In the genomic region with DNA sequence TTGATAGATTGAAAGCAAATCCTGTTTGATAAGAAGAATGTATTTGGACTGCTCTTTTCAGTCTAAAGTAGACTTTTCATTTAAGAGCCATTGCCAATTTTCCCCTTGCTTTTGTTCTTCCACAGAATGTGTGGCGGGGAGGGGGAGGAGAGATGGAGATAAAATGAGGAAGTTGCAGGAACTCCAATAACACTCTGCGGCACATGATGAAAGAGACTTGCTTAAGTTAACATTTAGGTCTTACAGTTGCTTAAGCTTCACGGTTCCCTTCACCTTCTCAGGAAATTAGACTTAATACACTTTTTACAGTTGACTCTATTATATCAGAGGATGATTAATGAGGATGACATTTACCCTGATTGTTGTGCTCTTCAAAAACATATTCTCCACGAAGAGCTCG, we compare ENCODE assay signal across 1 cellular context.
A peak's percentile ranks its signal among the peaks of the same experiment; 100 is the strongest.
TF ChIP-seq lines count a peak whose summit lies in the region.

No MANE protein-coding gene starts in this region.

TF ChIP-seq in K562, 482 proteins besides CTCF, POLR2A, EP300 and RAD21:
- TF ChIP-seq MEIS2 (IDR thresholded peaks at IDR 0.05; ENCODE audit: partially characterized antibody) (peak; percentile 16), PHF21A (IDR thresholded peaks at IDR 0.05; ENCODE audit: borderline replicate concordance, low read depth) (no peak), CEBPG (CRISPR knock-in tag; IDR thresholded peaks at IDR 0.05) (no peak), CEBPG (tag; conservative IDR thresholded peaks at IDR 0.05 in 1 of 2, IDR thresholded peaks at IDR 0.05 in 1 of 2) (peak; percentile 55 to 62), L3MBTL2 (IDR thresholded peaks at IDR 0.05) (peak; percentile 42; the same call in 1 of the 2 replicates), PML (IDR thresholded peaks at IDR 0.05; ENCODE audit: low read length) (no peak), SPI1 (IDR thresholded peaks at IDR 0.05; ENCODE audit: borderline replicate concordance, low read depth, low read length) (peak; percentile 52), ZNF79 (CRISPR knock-in tag; IDR thresholded peaks at IDR 0.05; ENCODE audit: low read depth) (no peak), IRF2 (CRISPR knock-in tag; IDR thresholded peaks at IDR 0.05) (no peak), HMBOX1 (IDR thresholded peaks at IDR 0.05) (0 out of 2 replicates have a peak, but pooled peaks have one; percentile 14), ASH1L (IDR thresholded peaks at IDR 0.05; ENCODE audit: borderline replicate concordance, low read depth, partially characterized antibody) (no peak), ESRRA (IDR thresholded peaks at IDR 0.05; ENCODE audit: borderline replicate concordance, low read depth) (no peak), COPS2 (conservative IDR thresholded peaks at IDR 0.05) (no peak), CEBPB (tag; IDR thresholded peaks at IDR 0.05) (peak; percentile 50; the same call in 1 of the 2 replicates)
- TF ChIP-seq, protein P1, sequence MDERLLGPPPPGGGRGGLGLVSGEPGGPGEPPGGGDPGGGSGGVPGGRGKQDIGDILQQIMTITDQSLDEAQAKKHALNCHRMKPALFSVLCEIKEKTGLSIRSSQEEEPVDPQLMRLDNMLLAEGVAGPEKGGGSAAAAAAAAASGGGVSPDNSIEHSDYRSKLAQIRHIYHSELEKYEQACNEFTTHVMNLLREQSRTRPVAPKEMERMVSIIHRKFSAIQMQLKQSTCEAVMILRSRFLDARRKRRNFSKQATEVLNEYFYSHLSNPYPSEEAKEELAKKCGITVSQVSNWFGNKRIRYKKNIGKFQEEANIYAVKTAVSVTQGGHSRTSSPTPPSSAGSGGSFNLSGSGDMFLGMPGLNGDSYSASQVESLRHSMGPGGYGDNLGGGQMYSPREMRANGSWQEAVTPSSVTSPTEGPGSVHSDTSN (CRISPR knock-in tag; IDR thresholded peaks at IDR 0.05; ENCODE audit: low read depth), result no peak
- TF ChIP-seq, protein P1 (tag; conservative IDR thresholded peaks at IDR 0.05; ENCODE audit: low read depth), result peak; percentile 48; the same call in 1 of the 2 replicates
- TF ChIP-seq, protein P2, sequence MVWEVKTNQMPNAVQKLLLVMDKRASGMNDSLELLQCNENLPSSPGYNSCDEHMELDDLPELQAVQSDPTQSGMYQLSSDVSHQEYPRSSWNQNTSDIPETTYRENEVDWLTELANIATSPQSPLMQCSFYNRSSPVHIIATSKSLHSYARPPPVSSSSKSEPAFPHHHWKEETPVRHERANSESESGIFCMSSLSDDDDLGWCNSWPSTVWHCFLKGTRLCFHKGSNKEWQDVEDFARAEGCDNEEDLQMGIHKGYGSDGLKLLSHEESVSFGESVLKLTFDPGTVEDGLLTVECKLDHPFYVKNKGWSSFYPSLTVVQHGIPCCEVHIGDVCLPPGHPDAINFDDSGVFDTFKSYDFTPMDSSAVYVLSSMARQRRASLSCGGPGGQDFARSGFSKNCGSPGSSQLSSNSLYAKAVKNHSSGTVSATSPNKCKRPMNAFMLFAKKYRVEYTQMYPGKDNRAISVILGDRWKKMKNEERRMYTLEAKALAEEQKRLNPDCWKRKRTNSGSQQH (CRISPR knock-in tag; IDR thresholded peaks at IDR 0.05), result no peak
